Comparison of ENCODE assay signal across 23 cellular contexts in the genomic region with DNA sequence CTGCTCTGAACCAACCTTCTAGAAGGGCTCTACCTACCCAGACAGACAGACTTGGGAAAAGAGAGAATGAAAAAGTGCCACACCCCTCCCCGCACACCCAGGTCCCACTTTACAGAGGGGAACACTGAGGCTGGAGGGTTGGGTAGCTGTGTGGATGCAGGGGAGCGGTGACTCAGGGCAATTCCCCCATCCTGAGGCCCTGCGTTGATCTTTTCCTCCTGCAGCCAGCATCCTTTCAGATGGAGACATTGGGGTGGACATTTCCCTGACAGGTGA. TPM values are rescaled to one million over a fixed set of nuclear protein-coding genes. Genes with fewer than 3 reads are reported as not detected.
DNase-seq lines count a peak whose midpoint lies in the region; ATAC-seq, FAIRE-seq and TF ChIP-seq lines count a peak whose summit lies in the region.
"Had no signal": no experiment of that assay in that cellular context is flagged by ENCODE, and none has a peak within 500 bp of the region (broad histone marks: within the 10 kb centered on the region; RNA-seq: fewer than 3 reads in every experiment).

No MANE protein-coding gene starts in this region.

- H4K20me1 ChIP-seq in HepG2 (ENCODE audit: insufficient read depth, low read length) (no peaks in the 10 kb centered on the region), Karpas-422 (ENCODE audit: insufficient read depth, low read depth, low read length) (no peaks in the 10 kb centered on the region)

- no peak for ATAC-seq in HepG2
- ATAC-seq in right lobe of liver: no peak
- ATAC-seq in memory B cell (ENCODE audit: low read depth): no peak
- ATAC-seq in esophagus mucosa: no peak

- peak overlapping the region; percentile 96 for H3K27ac Mint-ChIP-seq in memory B cell
- H3K27ac Mint-ChIP-seq: CD4-positive, alpha-beta T cell had no signal

- H3K27ac ChIP-seq in HepG2 (ENCODE audit: extremely low read length, insufficient read depth, low read length) (no peak overlapping the region), right lobe of liver (no peak overlapping the region), Karpas-422 (ENCODE audit: low read length) (peak overlapping the region; percentile 92)
- H3K27ac ChIP-seq: RWPE1 had no signal

- H3K9me3 ChIP-seq in HepG2 (ENCODE audit: low read length) (no peaks in the 10 kb centered on the region), right lobe of liver (no peaks in the 10 kb centered on the region), Karpas-422 (ENCODE audit: low read length) (no peaks in the 10 kb centered on the region)
- H3K9me3 ChIP-seq: Caco-2, MG63 had no signal

- H3K79me2 ChIP-seq in HepG2 (ENCODE audit: insufficient read depth, low read length) (no peaks in the 10 kb centered on the region), Karpas-422 (ENCODE audit: low read length) (no peaks in the 10 kb centered on the region)

- no peak for TF ChIP-seq EP300 in HepG2 (IDR thresholded peaks at IDR 0.05; ENCODE audit: low read depth in 2 of 2, low read length in 2 of 2)
- no peak for TF ChIP-seq EP300 in HepG2 (CRISPR knock-in tag; IDR thresholded peaks at IDR 0.05; ENCODE audit: borderline replicate concordance)

- H3K36me3 ChIP-seq in HepG2 (replicated peaks in 1 of 2; ENCODE audit: control insufficient read depth in 1 of 2, insufficient read depth in 2 of 2, low read length in 2 of 2) (no peaks in the 10 kb centered on the region), right lobe of liver (no peaks in the 10 kb centered on the region), Karpas-422 (ENCODE audit: insufficient read depth, low read length) (no peaks in the 10 kb centered on the region)
- H3K36me3 ChIP-seq: MG63 had no signal

- no peaks in the 10 kb centered on the region for H3K36me3 Mint-ChIP-seq in memory B cell

- CTCF ChIA-PET in HepG2 (lab: Yijun Ruan, JAX; ENCODE audit: low intra/inter-chr PET ratio, low total read pairs): no interaction called here

- no peak for DNase-seq in HepG2 (ENCODE audit: low spot score)
- no peak for DNase-seq in right lobe of liver
- no peak for DNase-seq in Karpas-422
- DNase-seq in memory B cell (ENCODE audit: low spot score in 2 of 2): no peak
- no peak for DNase-seq in NCI-H524 (lab: John Stamatoyannopoulos, UW)
- DNase-seq in COR-L47 (lab: John Stamatoyannopoulos, UW): no peak
- no peak for DNase-seq in NCI-H146 (lab: John Stamatoyannopoulos, UW)
- DNase-seq: 8988T; ACHN; Caco-2; CD4-positive, alpha-beta T cell; GDM1; KBM-7; MG63; NCI-H1105 treated with DMSO at 0.1 percent for 48 hours; NCI-H2029; NCI-H446 treated with DMSO at 0.1 percent for 48 hours; NCI-H526 treated with DMSO at 0.1 percent for 48 hours had no signal

- peaks cover 53% of the 10 kb centered on the region for H3K4me1 ChIP-seq in HepG2 (ENCODE audit: insufficient read depth, low read length)
- peaks cover 0 to 13% (median 4%) of the 10 kb centered on the region in 4 donors for H3K4me1 ChIP-seq in right lobe of liver
- H3K4me1 ChIP-seq in Karpas-422 (ENCODE audit: low read length): peaks cover 52% of the 10 kb centered on the region

- FAIRE-seq in HepG2 (lab: Jason Lieb, UNC): no peak

- no peak for TF ChIP-seq RAD21 in HepG2 (CRISPR knock-in tag; IDR thresholded peaks at IDR 0.05)

- BruUV-seq in HepG2 (replicated peaks; lab: Mats Ljungman, UMichigan): no TSS peak

- H3K4me2 ChIP-seq in HepG2 (ENCODE audit: low read depth, low read length): no peak overlapping the region
- peak overlapping the region; percentile 68 for H3K4me2 ChIP-seq in Karpas-422 (ENCODE audit: low read depth, low read length, poor library complexity, severe bottlenecking)

- no peak overlapping the region for H3K4me3 Mint-ChIP-seq in memory B cell
- H3K4me3 Mint-ChIP-seq: CD4-positive, alpha-beta T cell had no signal

- no peak overlapping the region for H3K4me3 ChIP-seq in HepG2 (replicated peaks in 1 of 3; ENCODE audit: insufficient read depth in 1 of 3, low read depth in 2 of 3, low read length in 3 of 3)
- H3K4me3 ChIP-seq in right lobe of liver: no peak overlapping the region
- H3K4me3 ChIP-seq in Karpas-422 (ENCODE audit: low read length): peak overlapping the region; percentile 42; the same call in 1 of the 2 replicates
- H3K4me3 ChIP-seq: MG63 had no signal

- no peak overlapping the region for H3K9ac ChIP-seq in HepG2 (ENCODE audit: insufficient read depth, low read depth, low read length)
- H3K9ac ChIP-seq in Karpas-422 (ENCODE audit: low read length): peak overlapping the region; percentile 62

- intact Hi-C loops in HepG2 (cut with micrococcal nuclease; ENCODE audit: unreplicated experiment) (no loop called here), right lobe of liver (cut with DNase I) (no loop called here)

- TF ChIP-seq POLR2A in HepG2 (IDR thresholded peaks at IDR 0.05; ENCODE audit: insufficient read depth in 1 of 2, low read depth in 2 of 2, low read length in 2 of 2): no peak
- no peak for TF ChIP-seq POLR2A in right lobe of liver (IDR thresholded peaks at IDR 0.05)

- H3K27me3 Mint-ChIP-seq in memory B cell: no peaks in the 10 kb centered on the region
- H3K27me3 Mint-ChIP-seq: CD4-positive, alpha-beta T cell had no signal

- H3K9me3 Mint-ChIP-seq in memory B cell: no peaks in the 10 kb centered on the region
- H3K9me3 Mint-ChIP-seq: CD4-positive, alpha-beta T cell had no signal

- TF ChIP-seq CTCF in HepG2 (CRISPR knock-in tag; IDR thresholded peaks at IDR 0.05): no peak
- TF ChIP-seq CTCF in right lobe of liver (IDR thresholded peaks at IDR 0.05): no peak

- POLR2A ChIA-PET in HepG2 (lab: Yijun Ruan, JAX): interaction anchor here (1.4 to 2.3 kb wide), 3 partner anchors 11 to 40 kb away, joined by 3 to 8 read pairs (median 4); a partner anchor contains a TSS

- H3K4me1 Mint-ChIP-seq in memory B cell: peaks cover 48% of the 10 kb centered on the region

- in situ Hi-C loops in HepG2 (cut with HindIII; ENCODE audit: extremely low pct_ligation_motif_present, low pct_unique_long_range_greater_than_20kb): no loop called here

- no peak overlapping the region for H2AFZ ChIP-seq in HepG2 (ENCODE audit: low read length)
- no peak overlapping the region for H2AFZ ChIP-seq in Karpas-422 (ENCODE audit: low read length)

- H3K27me3 ChIP-seq in HepG2 (ENCODE audit: control insufficient read depth in 1 of 2, insufficient read depth in 2 of 2, low read length in 2 of 2): peaks cover 0 to 16% of the 10 kb centered on the region in 2 experiments; a peak in 1 of 5 replicates
- H3K27me3 ChIP-seq in right lobe of liver: no peaks in the 10 kb centered on the region
- H3K27me3 ChIP-seq in Karpas-422 (ENCODE audit: low read length): no peaks in the 10 kb centered on the region
- H3K27me3 ChIP-seq: MG63 had no signal

- WGBS in HepG2 (ENCODE audit: low lambda C conversion rate): 75% methylated on average over 3 of the region's 3 CpGs
- 93% methylated on average over 2 of the region's 3 CpGs for WGBS in right lobe of liver (ENCODE audit: insufficient coverage, low coverage, low lambda C conversion rate, missing lambda C conversion rate)

- H3K9me2 ChIP-seq in Karpas-422 (replicated peaks; ENCODE audit: insufficient read depth, low read length): no peaks in the 10 kb centered on the region

RNA-seq across cellular contexts. Expression of a gene that starts 10.0 kb away (rescaled TPM):
- 0.31 TPM in 1 of 2 replicates, not detected in the other for total RNA-seq in HepG2 (2016; rRNA removed; fragmentation: Illumina TruSeq; extraction: Trizol)
- total RNA-seq in HepG2 (2016; cell fraction: cytosol; rRNA removed; fragmentation: Illumina TruSeq; extraction: Trizol; ENCODE audit: low read depth): not detected in 2 replicates
- 0.17 TPM in 1 of 2 replicates, not detected in the other for total RNA-seq in HepG2 (2016; cell fraction: insoluble cytoplasmic fraction; rRNA removed; fragmentation: Illumina TruSeq; extraction: Trizol)
- total RNA-seq in HepG2 (2016; cell fraction: membrane; rRNA removed; fragmentation: Illumina TruSeq; extraction: Trizol): 0.14 and 0.25 TPM in 2 replicates
- 0.28 TPM in 2 replicates for total RNA-seq in HepG2 (2016; cell fraction: nucleus; rRNA removed; fragmentation: Illumina TruSeq; extraction: Trizol)
- polyA plus RNA-seq in HepG2 (2011; rRNA removed): 9.8 and 15.7 TPM in 2 replicates
- polyA plus RNA-seq in HepG2 (2011; cell fraction: cytosol; rRNA removed): 7.5 and 11.8 TPM in 2 replicates
- polyA plus RNA-seq in HepG2 (2011; cell fraction: nucleus; rRNA removed): 8.6 and 9.0 TPM in 2 replicates
- 1.5 and 3.1 TPM in 2 replicates for polyA plus RNA-seq in HepG2 (2012)
- polyA plus RNA-seq in HepG2 (2016; cell fraction: cytosol; fragmentation: Illumina TruSeq; extraction: Trizol; ENCODE audit: low read depth): 0.25 and 0.33 TPM in 2 replicates
- 0.32 and 0.36 TPM in 2 replicates for polyA plus RNA-seq in HepG2 (2016; cell fraction: insoluble cytoplasmic fraction; fragmentation: Illumina TruSeq; extraction: Trizol; ENCODE audit: low read depth)
- polyA plus RNA-seq in HepG2 (2016; cell fraction: membrane; fragmentation: Illumina TruSeq; extraction: Trizol; ENCODE audit: low read depth): 0.11 and 0.17 TPM in 2 replicates
- 0.56 and 0.62 TPM in 2 replicates for polyA plus RNA-seq in HepG2 (2016; cell fraction: nucleus; fragmentation: Illumina TruSeq; extraction: Trizol; ENCODE audit: insufficient read depth, low read depth)
- 0.07 and 7.1 TPM in 2 replicates for polyA minus RNA-seq in HepG2 (2011; rRNA and poly(A)+ RNA removed; ENCODE audit: low replicate concordance)
- 2.1 and 4.2 TPM in 2 replicates for polyA minus RNA-seq in HepG2 (2011; cell fraction: cytosol; rRNA and poly(A)+ RNA removed)
- polyA minus RNA-seq in HepG2 (2011; cell fraction: nucleus; rRNA and poly(A)+ RNA removed): 1.5 and 2.5 TPM in 2 replicates
- 10 to 100 TPM in 1 of 6 experiments, 1 to 10 TPM in 4, under 1 TPM in 1; 0.62 to 11.8 (median 4.7) TPM for total RNA-seq in right lobe of liver
- total RNA-seq in Karpas-422 (2014; rRNA removed; shearing (Covaris generic); ENCODE audit: low replicate concordance): 0.32 and 0.48 TPM in 2 replicates
- not detected for total RNA-seq in esophagus mucosa
- total RNA-seq: Caco-2; CD4-positive, alpha-beta T cell; H4; HT-29; SK-MEL-5 had no signal

RNA-seq across cellular contexts. Expression of a gene that starts 17.7 kb away (rescaled TPM):
- total RNA-seq in HepG2 (2016; rRNA removed; fragmentation: Illumina TruSeq; extraction: Trizol) (3.1 and 6.3 TPM in 2 replicates), right lobe of liver (10 to 100 TPM in 5 of 6 experiments, 1 to 10 TPM in 1; 4.6 to 25.2 (median 13.3) TPM), esophagus mucosa (13.0 TPM)
- total RNA-seq in HepG2 (2016; cell fraction: cytosol; rRNA removed; fragmentation: Illumina TruSeq; extraction: Trizol; ENCODE audit: low read depth): 1.8 and 4.8 TPM in 2 replicates
- 3.7 and 4.8 TPM in 2 replicates for total RNA-seq in HepG2 (2016; cell fraction: insoluble cytoplasmic fraction; rRNA removed; fragmentation: Illumina TruSeq; extraction: Trizol)
- total RNA-seq in HepG2 (2016; cell fraction: membrane; rRNA removed; fragmentation: Illumina TruSeq; extraction: Trizol): 2.8 and 2.9 TPM in 2 replicates
- 12.6 and 13.0 TPM in 2 replicates for total RNA-seq in HepG2 (2016; cell fraction: nucleus; rRNA removed; fragmentation: Illumina TruSeq; extraction: Trizol)
- 12.7 and 15.7 TPM in 2 replicates for polyA plus RNA-seq in HepG2 (2011; rRNA removed)
- 4.5 and 4.8 TPM in 2 replicates for polyA plus RNA-seq in HepG2 (2011; cell fraction: cytosol; rRNA removed)
- 114 and 130 TPM in 2 replicates for polyA plus RNA-seq in HepG2 (2011; cell fraction: nucleus; rRNA removed)
- polyA plus RNA-seq in HepG2 (2012): 3.8 and 11.3 TPM in 2 replicates
- polyA plus RNA-seq in HepG2 (2016; cell fraction: cytosol; fragmentation: Illumina TruSeq; extraction: Trizol; ENCODE audit: low read depth): 0.85 and 0.96 TPM in 2 replicates
- 3.1 and 3.4 TPM in 2 replicates for polyA plus RNA-seq in HepG2 (2016; cell fraction: insoluble cytoplasmic fraction; fragmentation: Illumina TruSeq; extraction: Trizol; ENCODE audit: low read depth)
- 2.0 and 2.8 TPM in 2 replicates for polyA plus RNA-seq in HepG2 (2016; cell fraction: membrane; fragmentation: Illumina TruSeq; extraction: Trizol; ENCODE audit: low read depth)
- 16.8 and 24.4 TPM in 2 replicates for polyA plus RNA-seq in HepG2 (2016; cell fraction: nucleus; fragmentation: Illumina TruSeq; extraction: Trizol; ENCODE audit: insufficient read depth, low read depth)
- polyA minus RNA-seq in HepG2 (2011; rRNA and poly(A)+ RNA removed; ENCODE audit: low replicate concordance): 21.4 and 102 TPM in 2 replicates
- polyA minus RNA-seq in HepG2 (2011; cell fraction: cytosol; rRNA and poly(A)+ RNA removed): 4.4 and 4.9 TPM in 2 replicates
- 33.9 and 46.2 TPM in 2 replicates for polyA minus RNA-seq in HepG2 (2011; cell fraction: nucleus; rRNA and poly(A)+ RNA removed)
- 103 and 116 TPM in 2 replicates for total RNA-seq in Karpas-422 (2014; rRNA removed; shearing (Covaris generic); ENCODE audit: low replicate concordance)

RNA-seq across cellular contexts. Expression of a gene that starts 39.8 kb away (rescaled TPM):
- 65.3 and 96.2 TPM in 2 replicates for total RNA-seq in HepG2 (2016; rRNA removed; fragmentation: Illumina TruSeq; extraction: Trizol)
- total RNA-seq in HepG2 (2016; cell fraction: cytosol; rRNA removed; fragmentation: Illumina TruSeq; extraction: Trizol; ENCODE audit: low read depth): 30.1 and 30.9 TPM in 2 replicates
- 63.9 and 93.3 TPM in 2 replicates for total RNA-seq in HepG2 (2016; cell fraction: insoluble cytoplasmic fraction; rRNA removed; fragmentation: Illumina TruSeq; extraction: Trizol)
- 64.8 and 86.4 TPM in 2 replicates for total RNA-seq in HepG2 (2016; cell fraction: membrane; rRNA removed; fragmentation: Illumina TruSeq; extraction: Trizol)
- total RNA-seq in HepG2 (2016; cell fraction: nucleus; rRNA removed; fragmentation: Illumina TruSeq; extraction: Trizol): 133 and 155 TPM in 2 replicates
- 311 and 323 TPM in 2 replicates for polyA plus RNA-seq in HepG2 (2011; rRNA removed)
- polyA plus RNA-seq in HepG2 (2011; cell fraction: cytosol; rRNA removed): 179 and 230 TPM in 2 replicates
- 192 and 208 TPM in 2 replicates for polyA plus RNA-seq in HepG2 (2011; cell fraction: nucleus; rRNA removed)
- polyA plus RNA-seq in HepG2 (2012): 165 and 190 TPM in 2 replicates
- 33.0 and 44.6 TPM in 2 replicates for polyA plus RNA-seq in HepG2 (2016; cell fraction: cytosol; fragmentation: Illumina TruSeq; extraction: Trizol; ENCODE audit: low read depth)
- 80.1 and 93.2 TPM in 2 replicates for polyA plus RNA-seq in HepG2 (2016; cell fraction: insoluble cytoplasmic fraction; fragmentation: Illumina TruSeq; extraction: Trizol; ENCODE audit: low read depth)
- polyA plus RNA-seq in HepG2 (2016; cell fraction: membrane; fragmentation: Illumina TruSeq; extraction: Trizol; ENCODE audit: low read depth): 58.1 and 78.2 TPM in 2 replicates
- 216 and 231 TPM in 2 replicates for polyA plus RNA-seq in HepG2 (2016; cell fraction: nucleus; fragmentation: Illumina TruSeq; extraction: Trizol; ENCODE audit: insufficient read depth, low read depth)
- 206 and 472 TPM in 2 replicates for polyA minus RNA-seq in HepG2 (2011; rRNA and poly(A)+ RNA removed; ENCODE audit: low replicate concordance)
- 126 and 139 TPM in 2 replicates for polyA minus RNA-seq in HepG2 (2011; cell fraction: cytosol; rRNA and poly(A)+ RNA removed)
- polyA minus RNA-seq in HepG2 (2011; cell fraction: nucleus; rRNA and poly(A)+ RNA removed): 287 and 365 TPM in 2 replicates
- 100 to 1,000 TPM; 103 to 185 (median 133) TPM for total RNA-seq in right lobe of liver
- total RNA-seq in Karpas-422 (2014; rRNA removed; shearing (Covaris generic); ENCODE audit: low replicate concordance): 98.1 and 112 TPM in 2 replicates
- 63.9 TPM for total RNA-seq in esophagus mucosa
